Comparison of ENCODE assay signal across 8 cellular contexts in genomic region chr4:140149851-140150635, GRCh38. TPM values are rescaled to one million over a fixed set of nuclear protein-coding genes. Genes with fewer than 3 reads are reported as not detected.
DNase-seq lines count a peak whose midpoint lies in the region; ATAC-seq and TF ChIP-seq lines count a peak whose summit lies in the region.

No MANE protein-coding gene starts in this region.

- H3K9me3 Mint-ChIP-seq in CD14-positive monocyte (no peaks in the 10 kb centered on the region), HFFc6 (no peaks in the 10 kb centered on the region)
- no peaks in the 10 kb centered on the region for H3K9me3 Mint-ChIP-seq in stimulated activated naive B cell treated with anti-CD40 and anti-IgM and Interleukin-4, amounts not matched to agents 10 μg/mL and 1 μg/mL and 100 μg/mL, for 72 hours

- TF ChIP-seq POLR2A in esophagus muscularis mucosa (IDR thresholded peaks at IDR 0.05; ENCODE audit: low read depth): no peak

- peak; percentile 48 for DNase-seq in CD14-positive monocyte (ENCODE audit: low spot score)
- DNase-seq in HFFc6: peak; percentile 48
- DNase-seq in NOMO-1 treated with dmso at 0.1 percent for 144 hours (lab: John Stamatoyannopoulos, UW; ENCODE audit: unreplicated experiment): peak; percentile 53
- DNase-seq in activated T-helper 1 cell treated with Interleukin-2 at 50 U/mL for 16 hours (ENCODE audit: low read depth): peak; percentile 51
- peak; percentile 96 for DNase-seq in esophagus muscularis mucosa (ENCODE audit: extremely low spot score)
- DNase-seq in stimulated activated naive B cell treated with anti-CD40 and anti-IgM and Interleukin-4, amounts not matched to agents 10 μg/mL and 1 μg/mL and 100 μg/mL, for 72 hours: peak; percentile 37

- TF ChIP-seq EP300 in esophagus muscularis mucosa (IDR thresholded peaks at IDR 0.05): no peak

- peak overlapping the region; percentile 95 for H3K9ac ChIP-seq in muscle layer of colon (ENCODE audit: low read length)

- H3K4me3 Mint-ChIP-seq in CD14-positive monocyte: peak overlapping the region; percentile 97 to 98
- H3K4me3 Mint-ChIP-seq in HFFc6: peak overlapping the region; percentile 97
- peak overlapping the region; percentile 88 to 95 for H3K4me3 Mint-ChIP-seq in stimulated activated naive B cell treated with anti-CD40 and anti-IgM and Interleukin-4, amounts not matched to agents 10 μg/mL and 1 μg/mL and 100 μg/mL, for 72 hours

- H3K36me3 ChIP-seq in esophagus muscularis mucosa (no peaks in the 10 kb centered on the region), muscle layer of colon (ENCODE audit: insufficient read depth, low read length) (no peaks in the 10 kb centered on the region)

- H3K27ac ChIP-seq in esophagus muscularis mucosa (replicated peaks in 1 of 4) (peak overlapping the region; percentile 97 to 99 (median 98)), muscle layer of colon (ENCODE audit: low read depth, low read length) (peak overlapping the region; percentile 97)

- H3K4me1 Mint-ChIP-seq in CD14-positive monocyte: peaks cover 22% of the 10 kb centered on the region
- H3K4me1 Mint-ChIP-seq in HFFc6 (ENCODE audit: low read depth): peaks cover 11% of the 10 kb centered on the region
- H3K4me1 Mint-ChIP-seq in stimulated activated naive B cell treated with anti-CD40 and anti-IgM and Interleukin-4, amounts not matched to agents 10 μg/mL and 1 μg/mL and 100 μg/mL, for 72 hours: peaks cover 7 to 38% of the 10 kb centered on the region in 2 donors

- intact Hi-C loops in CD14-positive monocyte (cut with micrococcal nuclease): loop anchor here (5.0 kb wide), 5 partner anchors 58 to 413 kb away; no protein-coding TSS in a partner anchor
- intact Hi-C loops in esophagus muscularis mucosa (cut with DNase I): loop anchor here (5.0 to 10.0 kb wide), 5 partner anchors 68 to 485 kb away; partner anchors contain the start of gene MGST2

- H3K36me3 Mint-ChIP-seq in CD14-positive monocyte (no peaks in the 10 kb centered on the region), HFFc6 (ENCODE audit: low read depth) (no peaks in the 10 kb centered on the region)
- H3K36me3 Mint-ChIP-seq in stimulated activated naive B cell treated with anti-CD40 and anti-IgM and Interleukin-4, amounts not matched to agents 10 μg/mL and 1 μg/mL and 100 μg/mL, for 72 hours: no peaks in the 10 kb centered on the region

- H3K9me3 ChIP-seq in esophagus muscularis mucosa: no peaks in the 10 kb centered on the region
- H3K9me3 ChIP-seq in muscle layer of colon (ENCODE audit: low read length): no peaks in the 10 kb centered on the region

- no peak for TF ChIP-seq CTCF in CD14-positive monocyte (IDR thresholded peaks at IDR 0.05)
- TF ChIP-seq CTCF in HFFc6 (IDR thresholded peaks at IDR 0.05): no peak; the same call in 1 of the 2 replicates
- peak in 2 of 3 experiments; percentile 29 to 30 for TF ChIP-seq CTCF in esophagus muscularis mucosa (IDR thresholded peaks at IDR 0.05)

- H3K27me3 ChIP-seq in esophagus muscularis mucosa (no peaks in the 10 kb centered on the region), muscle layer of colon (ENCODE audit: control insufficient read depth in 1 of 2, insufficient read depth in 2 of 2, low read length in 2 of 2) (no peaks in the 10 kb centered on the region)

- H3K27me3 Mint-ChIP-seq in CD14-positive monocyte (ENCODE audit: low read depth in 3 of 3) (peaks cover 0 to 1% (median 0%) of the 10 kb centered on the region in 3 donors), HFFc6 (ENCODE audit: insufficient read depth) (peaks cover under 1% of the 10 kb centered on the region; the same call in 1 of the 2 replicates)
- H3K27me3 Mint-ChIP-seq in stimulated activated naive B cell treated with anti-CD40 and anti-IgM and Interleukin-4, amounts not matched to agents 10 μg/mL and 1 μg/mL and 100 μg/mL, for 72 hours: no peaks in the 10 kb centered on the region

- H3K4me1 ChIP-seq in esophagus muscularis mucosa (peaks cover 0 to 24% (median 14%) of the 10 kb centered on the region in 4 donors), muscle layer of colon (ENCODE audit: insufficient read depth, low read length) (no peaks in the 10 kb centered on the region)

- H3K4me3 ChIP-seq in esophagus muscularis mucosa (peak overlapping the region; percentile 71 to 89 (median 86)), muscle layer of colon (ENCODE audit: low read depth in 1 of 2, low read length in 2 of 2) (peak overlapping the region; percentile 76 to 97)

- 1% methylated on average over 19 of the region's 20 CpGs for WGBS in esophagus muscularis mucosa

- H3K27ac Mint-ChIP-seq in CD14-positive monocyte (peak overlapping the region; percentile 92 to 99 (median 97)), HFFc6 (peak overlapping the region; percentile 93)
- H3K27ac Mint-ChIP-seq in stimulated activated naive B cell treated with anti-CD40 and anti-IgM and Interleukin-4, amounts not matched to agents 10 μg/mL and 1 μg/mL and 100 μg/mL, for 72 hours: peak overlapping the region; percentile 85

- peak; percentile 38 to 41 for ATAC-seq in stimulated activated naive B cell treated with anti-CD40 and anti-IgM and Interleukin-4, amounts not matched to agents 10 μg/mL and 1 μg/mL and 100 μg/mL, for 72 hours (replicated peaks)
- no peak for ATAC-seq in HG03139 (IDR thresholded peaks at IDR 0.05; ENCODE audit: unreplicated experiment)

RNA-seq across cellular contexts. Expression of gene MAML3, which starts 3.9 kb away (rescaled TPM):
- polyA plus RNA-seq in CD14-positive monocyte: 1 to 10 TPM; 1.5 to 2.3 TPM
- 1 to 10 TPM; 1.2 to 1.9 (median 1.6) TPM for total RNA-seq in HFFc6 (2021; fragmentation: NEBNext Ultra II Directional; extraction: Animal tissue kit (Norgen Biotek cat#: 25700))
- total RNA-seq in esophagus muscularis mucosa: 1 to 10 TPM; 5.0 to 8.7 (median 7.1) TPM

Comparison
In these comparisons a context has a peak if more than half of its experiments do, and no peak if none do; other contexts are left out.
1. DNase-seq: peak in every context shown above with its lines; median percentile 96 in esophagus muscularis mucosa; 53 in NOMO-1 treated with dmso at 0.1 percent for 144 hours; 51 in activated T-helper 1 cell treated with Interleukin-2 at 50 U/mL for 16 hours; 48 in CD14-positive monocyte; 48 in HFFc6; 37 in stimulated activated naive B cell treated with anti-CD40 and anti-IgM and Interleukin-4, amounts not matched to agents 10 μg/mL and 1 μg/mL and 100 μg/mL, for 72 hours.
2. CTCF ChIP-seq: peak in esophagus muscularis mucosa (2 of 3); none in CD14-positive monocyte (single experiment) and HFFc6 (single experiment).
3. Peak in every context shown above with its lines, with median percentiles within 50 percentile points of each other: H3K27ac Mint-ChIP-seq and H3K4me3 Mint-ChIP-seq.